Comparison of ENCODE assay signal across 18 cellular contexts in genomic region chr1:3892748-3893147, GRCh38. TPM values are rescaled to one million over a fixed set of nuclear protein-coding genes. Genes with fewer than 3 reads are reported as not detected.
DNase-seq lines count a peak whose midpoint lies in the region; ATAC-seq and TF ChIP-seq lines count a peak whose summit lies in the region.
"Had no signal": no experiment of that assay in that cellular context is flagged by ENCODE, and none has a peak within 500 bp of the region (broad histone marks: within the 10 kb centered on the region; RNA-seq: fewer than 3 reads in every experiment).

No MANE protein-coding gene starts in this region.

- H3K4me2 ChIP-seq in PC-9 = no peak overlapping the region
- H3K4me2 ChIP-seq: KMS-11 had no signal

- H3K36me3 ChIP-seq in left ventricle myocardium inferior (peaks cover 43% of the 10 kb centered on the region), gastrocnemius medialis (peaks cover 3 to 35% of the 10 kb centered on the region in 2 donors), PC-9 (ENCODE audit: low read depth) (peaks cover 4% of the 10 kb centered on the region)
- H3K36me3 ChIP-seq: ovary had no signal

- no TSS peak for BruUV-seq in PC-9 (replicated peaks; lab: Mats Ljungman, UMichigan)

- ATAC-seq in gastrocnemius medialis (peak; percentile 80 to 85), GM19397 (IDR thresholded peaks at IDR 0.05; ENCODE audit: unreplicated experiment) (no peak)

- H3K9me2 ChIP-seq in PC-9 (ENCODE audit: insufficient read depth) = no peaks in the 10 kb centered on the region

- H3K27ac ChIP-seq in VCaP (peak overlapping the region; percentile 67), left ventricle myocardium inferior (replicated peaks) (no peak overlapping the region), gastrocnemius medialis (peak overlapping the region in 3 of 4 donors; percentile 12 to 46 (median 38)), PC-9 (no peak overlapping the region)
- H3K27ac ChIP-seq: HL-60, KMS-11, ovary had no signal

- peaks cover 39% of the 10 kb centered on the region for H3K79me2 ChIP-seq in PC-9 (ENCODE audit: low read depth)

- POLR2A ChIA-PET in PC-9 (lab: Charles Lee; ENCODE audit: unreplicated experiment) = no interaction called here

- DNase-seq in NCI-H2196 (lab: John Stamatoyannopoulos, UW; ENCODE audit: unreplicated experiment) = peak; percentile 37
- no peak for DNase-seq in NCI-H2196 treated with DMSO at 0.1 percent for 48 hours (lab: John Stamatoyannopoulos, UW; ENCODE audit: unreplicated experiment)
- DNase-seq in left ventricle myocardium inferior = peak; percentile 36
- peak; percentile 48 to 69 for DNase-seq in gastrocnemius medialis
- DNase-seq in HCEC 1CT = no peak
- no peak for DNase-seq in PC-9
- DNase-seq: 8988T; activated CD8-positive, alpha-beta memory T cell treated with anti-CD3 and anti-CD28 coated beads, Interleukin-2, amount 50 U/mL, for 48 hours; CD4-positive, CD25-positive, alpha-beta regulatory T cell; GDM1; NCI-H1436; NCI-H510A; ovary; SW 1271 had no signal

- H3F3A ChIP-seq in PC-9 (ENCODE audit: insufficient read depth, low read depth) = 0 out of 2 replicates have a peak, but pooled peaks cover 4% of the 10 kb centered on the region

- H3K4me3 ChIP-seq in left ventricle myocardium inferior = no peak overlapping the region
- no peak overlapping the region for H3K4me3 ChIP-seq in gastrocnemius medialis
- H3K4me3 ChIP-seq in PC-9 = no peak overlapping the region
- H3K4me3 ChIP-seq: ovary had no signal

- H3K27me3 ChIP-seq in left ventricle myocardium inferior (ENCODE audit: low read depth) = no peaks in the 10 kb centered on the region
- no peaks in the 10 kb centered on the region for H3K27me3 ChIP-seq in gastrocnemius medialis
- no peaks in the 10 kb centered on the region for H3K27me3 ChIP-seq in PC-9 (ENCODE audit: insufficient read depth, low read depth)
- H3K27me3 ChIP-seq: ovary had no signal

- CTCF ChIA-PET in PC-9 (lab: Charles Lee) = no interaction called here

- H3K9me3 ChIP-seq in left ventricle myocardium inferior (replicated peaks) (peaks cover 8% of the 10 kb centered on the region), gastrocnemius medialis (no peaks in the 10 kb centered on the region), PC-9 (ENCODE audit: insufficient read depth, low read depth) (no peaks in the 10 kb centered on the region)
- H3K9me3 ChIP-seq: ovary had no signal

- no peak overlapping the region for H2AFZ ChIP-seq in PC-9

- intact Hi-C loops in left ventricle myocardium inferior (cut with micrococcal nuclease) (no loop called here), gastrocnemius medialis (cut with DNase I; ENCODE audit: low total_unique reads) (no loop called here), PC-9 (cut with micrococcal nuclease; ENCODE audit: unreplicated experiment) (no loop called here)

- no peak for TF ChIP-seq POLR2A in gastrocnemius medialis (IDR thresholded peaks at IDR 0.05)

- peaks cover 40% of the 10 kb centered on the region for H4K20me1 ChIP-seq in PC-9 (ENCODE audit: insufficient read depth)

- in situ Hi-C loops in gastrocnemius medialis (cut with MboI; ENCODE audit: low sequenced_read_pairs in 4 of 4) = loop anchor here in 1 of 4 donors (25.0 kb wide), 1 partner anchor 105 kb away; the partner anchor contains the start of gene LRRC47

- H3K4me1 ChIP-seq in left ventricle myocardium inferior = peaks cover 8% of the 10 kb centered on the region
- peaks cover 10 to 14% of the 10 kb centered on the region in 2 donors for H3K4me1 ChIP-seq in gastrocnemius medialis
- no peaks in the 10 kb centered on the region for H3K4me1 ChIP-seq in PC-9 (replicated peaks; ENCODE audit: insufficient read depth)

- TF ChIP-seq CTCF in VCaP (conservative IDR thresholded peaks at IDR 0.05) (no peak), left ventricle myocardium inferior (IDR thresholded peaks at IDR 0.05; ENCODE audit: borderline replicate concordance) (no peak), gastrocnemius medialis (IDR thresholded peaks at IDR 0.05 in 4 of 5, conservative IDR thresholded peaks at IDR 0.05 in 1 of 5) (no peak), PC-9 (conservative IDR thresholded peaks at IDR 0.05) (no peak)

RNA-seq across cellular contexts. Expression of gene C1orf174, which starts 7.3 kb away (rescaled TPM):
- total RNA-seq in left ventricle myocardium inferior (11.7 TPM), gastrocnemius medialis (10 to 100 TPM; 10.1 to 28.5 (median 13.5) TPM), PC-9 (2021) (22.1 and 26.2 TPM in 2 replicates)

RNA-seq across cellular contexts. Expression of gene DFFB, which starts 35.5 kb away (rescaled TPM):
- 3.3 TPM for total RNA-seq in left ventricle myocardium inferior
- 1 to 10 TPM; 1.3 to 3.6 (median 3.1) TPM for total RNA-seq in gastrocnemius medialis
- 4.7 and 5.9 TPM in 2 replicates for total RNA-seq in PC-9 (2021)

RNA-seq across cellular contexts. Expression of gene CEP104, which starts 35.7 kb away (rescaled TPM):
- total RNA-seq in left ventricle myocardium inferior = 32.2 TPM
- 10 to 100 TPM; 16.6 to 39.0 (median 21.9) TPM for total RNA-seq in gastrocnemius medialis
- total RNA-seq in PC-9 (2021) = 47.7 and 57.7 TPM in 2 replicates

Comparison
In these comparisons a context has a peak if more than half of its experiments do, and no peak if none do; other contexts are left out.
1. DNase-seq: peak in NCI-H2196 (single experiment), left ventricle myocardium inferior (single experiment) and gastrocnemius medialis (2 of 2); none in NCI-H2196 treated with DMSO at 0.1 percent for 48 hours (single experiment), HCEC 1CT (single experiment) and PC-9 (0 of 2).
2. H3K27ac ChIP-seq: peak in VCaP (single experiment) and gastrocnemius medialis (3 of 4); none in left ventricle myocardium inferior (single experiment) and PC-9 (single experiment).